ENCODE assay signal across 28 cellular contexts in the genomic region with DNA sequence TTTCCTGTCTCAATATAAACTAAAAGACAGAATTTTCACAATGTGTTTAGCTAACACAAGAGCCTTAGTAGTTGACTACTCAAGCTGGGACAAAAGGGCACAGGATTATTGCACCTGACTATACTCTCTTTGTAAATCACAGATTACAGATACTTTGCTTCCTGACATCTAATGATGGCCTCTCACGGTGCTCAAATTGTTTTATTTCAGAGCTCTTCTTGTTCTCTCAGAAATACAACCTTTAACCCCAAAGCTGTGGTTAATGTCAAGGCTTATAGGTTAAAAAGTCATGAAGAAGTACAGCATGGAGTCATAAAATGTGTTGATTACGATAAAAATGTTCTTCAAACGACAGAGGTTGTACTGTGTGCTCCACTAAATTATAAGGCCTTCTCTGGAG.
"Had no signal": no experiment of that assay in that cellular context is flagged by ENCODE, and none has a peak within 500 bp of the region (broad histone marks: within the 10 kb centered on the region; RNA-seq: fewer than 3 reads in every experiment).

No MANE protein-coding gene starts in this region.

- H3K27me3 ChIP-seq: brain microvascular endothelial cell, dorsolateral prefrontal cortex had no signal

- H3K4me3 ChIP-seq: coronary artery, dorsolateral prefrontal cortex had no signal

- H3K4me3 Mint-ChIP-seq: activated CD4-positive, alpha-beta memory T cell treated with anti-CD3 and anti-CD28 coated beads for 36 hours; activated CD4-positive, alpha-beta T cell treated with anti-CD3 and anti-CD28 coated beads for 36 hours; activated CD4-positive, alpha-beta T cell treated with anti-CD3 and anti-CD28 coated beads, Interleukin-2, amount 10 ng/mL, durations not matched to agents 24 days and 14 days; activated CD8-positive, alpha-beta memory T cell treated with anti-CD3 and anti-CD28 coated beads, Interleukin-2, amount 10 ng/mL, durations not matched to agents 7 days and 5 days; activated CD8-positive, alpha-beta T cell treated with anti-CD3 and anti-CD28 coated beads, Interleukin-2, amount 10 ng/mL, durations not matched to agents 7 days and 5 days; activated naive CD4-positive, alpha-beta T cell treated with anti-CD3 and anti-CD28 coated beads, Interleukin-2, amount 10 ng/mL, durations not matched to agents 7 days and 5 days; activated naive CD8-positive, alpha-beta T cell treated with anti-CD3 and anti-CD28 coated beads, Interleukin-2, amount 10 ng/mL, durations not matched to agents 7 days and 5 days; activated T-cell treated with anti-CD3 and anti-CD28 coated beads, Interleukin-2, amount 50 U/mL, for 72 hours; central memory CD8-positive, alpha-beta T cell; dendritic cell treated with granulocyte-macrophage colony-stimulating factor and Interleukin-4, amounts not matched to agents 40 ng/mL and 50 ng/mL, for 4 days; endodermal cell; T-helper 17 cell; T-helper 2 cell treated with Interferon-gamma antibody and Interleukin-4, amounts not matched to agents 5 μg/mL and 100 μg/mL, for 36 hours had no signal

- H3K27ac ChIP-seq: brain microvascular endothelial cell, coronary artery, dorsolateral prefrontal cortex had no signal

- H3K36me3 ChIP-seq: brain microvascular endothelial cell had no signal

- H3K9me3 Mint-ChIP-seq: activated CD4-positive, alpha-beta memory T cell treated with anti-CD3 and anti-CD28 coated beads for 36 hours; activated CD4-positive, alpha-beta T cell treated with anti-CD3 and anti-CD28 coated beads, Interleukin-2, amount 10 ng/mL, durations not matched to agents 24 days and 14 days; activated naive CD4-positive, alpha-beta T cell treated with anti-CD3 and anti-CD28 coated beads, Interleukin-2, amount 10 ng/mL, durations not matched to agents 7 days and 5 days; activated naive CD4-positive, alpha-beta T cell treated with anti-CD3 and anti-CD28 coated beads, Interleukin-2, amount 50 U/mL, for 72 hours; activated T-cell treated with anti-CD3 and anti-CD28 coated beads, Interleukin-2, amount 50 U/mL, for 72 hours; central memory CD8-positive, alpha-beta T cell; dendritic cell treated with granulocyte-macrophage colony-stimulating factor and Interleukin-4, amounts not matched to agents 40 ng/mL and 50 ng/mL, for 4 days; T-helper 2 cell treated with Interferon-gamma antibody and Interleukin-4, amounts not matched to agents 5 μg/mL and 100 μg/mL, for 36 hours had no signal

- DNase-seq: activated CD4-positive, alpha-beta memory T cell treated with anti-CD3 and anti-CD28 coated beads for 36 hours; activated CD4-positive, alpha-beta T cell treated with anti-CD3 and anti-CD28 coated beads for 36 hours; activated CD4-positive, alpha-beta T cell treated with anti-CD3 and anti-CD28 coated beads, Interleukin-2, amount 10 ng/mL, durations not matched to agents 24 days and 14 days; activated CD4-positive, CD25-positive, alpha-beta regulatory T cell; activated CD4-positive, CD25-positive, alpha-beta regulatory T cell treated with anti-CD3 and anti-CD28 coated beads, Interleukin-2, amount 50 U/mL, for 72 hours; activated CD8-positive, alpha-beta memory T cell treated with anti-CD3 and anti-CD28 coated beads, Interleukin-2, amount 10 ng/mL, durations not matched to agents 7 days and 5 days; activated CD8-positive, alpha-beta memory T cell treated with anti-CD3 and anti-CD28 coated beads, Interleukin-2, amount 50 U/mL, for 4 hours; activated CD8-positive, alpha-beta T cell treated with anti-CD3 and anti-CD28 coated beads, Interleukin-2, amount 10 ng/mL, durations not matched to agents 7 days and 5 days; activated gamma-delta T cell; activated naive CD4-positive, alpha-beta T cell; activated naive CD4-positive, alpha-beta T cell treated with anti-CD3 and anti-CD28 coated beads, Interleukin-2, amount 10 ng/mL, durations not matched to agents 7 days and 5 days; activated naive CD8-positive, alpha-beta T cell treated with anti-CD3 and anti-CD28 coated beads, Interleukin-2, amount 10 ng/mL, durations not matched to agents 7 days and 5 days; activated T-cell treated with anti-CD3 and anti-CD28 coated beads, Interleukin-2, amount 50 U/mL, for 1 hour; activated T-cell treated with anti-CD3 and anti-CD28 coated beads, Interleukin-2, amount 50 U/mL, for 72 hours; brain microvascular endothelial cell; dorsolateral prefrontal cortex; effector memory CD4-positive, alpha-beta T cell; endodermal cell; foreskin fibroblast; head of caudate nucleus; T-helper 1 cell; T-helper 17 cell had no signal

- H3K27ac Mint-ChIP-seq: activated CD4-positive, alpha-beta memory T cell treated with anti-CD3 and anti-CD28 coated beads for 36 hours; activated CD4-positive, alpha-beta T cell treated with anti-CD3 and anti-CD28 coated beads for 36 hours; activated CD4-positive, alpha-beta T cell treated with anti-CD3 and anti-CD28 coated beads, Interleukin-2, amount 10 ng/mL, durations not matched to agents 24 days and 14 days; activated CD8-positive, alpha-beta memory T cell treated with anti-CD3 and anti-CD28 coated beads, Interleukin-2, amount 10 ng/mL, durations not matched to agents 7 days and 5 days; activated CD8-positive, alpha-beta T cell treated with anti-CD3 and anti-CD28 coated beads, Interleukin-2, amount 10 ng/mL, durations not matched to agents 7 days and 5 days; activated naive CD4-positive, alpha-beta T cell treated with anti-CD3 and anti-CD28 coated beads, Interleukin-2, amount 10 ng/mL, durations not matched to agents 7 days and 5 days; activated naive CD4-positive, alpha-beta T cell treated with anti-CD3 and anti-CD28 coated beads, Interleukin-2, amount 50 U/mL, for 72 hours; activated naive CD8-positive, alpha-beta T cell treated with anti-CD3 and anti-CD28 coated beads, Interleukin-2, amount 10 ng/mL, durations not matched to agents 7 days and 5 days; activated T-cell treated with anti-CD3 and anti-CD28 coated beads, Interleukin-2, amount 50 U/mL, for 72 hours; dendritic cell treated with granulocyte-macrophage colony-stimulating factor and Interleukin-4, amounts not matched to agents 40 ng/mL and 50 ng/mL, for 4 days; endodermal cell; T-helper 17 cell; T-helper 2 cell treated with Interferon-gamma antibody and Interleukin-4, amounts not matched to agents 5 μg/mL and 100 μg/mL, for 36 hours had no signal

- H3K36me3 Mint-ChIP-seq: activated CD4-positive, alpha-beta memory T cell treated with anti-CD3 and anti-CD28 coated beads for 36 hours; activated CD8-positive, alpha-beta memory T cell treated with anti-CD3 and anti-CD28 coated beads, Interleukin-2, amount 10 ng/mL, durations not matched to agents 7 days and 5 days; activated naive CD4-positive, alpha-beta T cell treated with anti-CD3 and anti-CD28 coated beads, Interleukin-2, amount 10 ng/mL, durations not matched to agents 7 days and 5 days; activated naive CD4-positive, alpha-beta T cell treated with anti-CD3 and anti-CD28 coated beads, Interleukin-2, amount 50 U/mL, for 72 hours; activated naive CD8-positive, alpha-beta T cell treated with anti-CD3 and anti-CD28 coated beads, Interleukin-2, amount 10 ng/mL, durations not matched to agents 7 days and 5 days had no signal

- H3K4me1 Mint-ChIP-seq: activated CD4-positive, alpha-beta T cell treated with anti-CD3 and anti-CD28 coated beads for 36 hours; activated CD4-positive, alpha-beta T cell treated with anti-CD3 and anti-CD28 coated beads, Interleukin-2, amount 10 ng/mL, durations not matched to agents 24 days and 14 days; activated CD8-positive, alpha-beta memory T cell treated with anti-CD3 and anti-CD28 coated beads, Interleukin-2, amount 10 ng/mL, durations not matched to agents 7 days and 5 days; activated naive CD4-positive, alpha-beta T cell treated with anti-CD3 and anti-CD28 coated beads, Interleukin-2, amount 10 ng/mL, durations not matched to agents 7 days and 5 days; activated naive CD8-positive, alpha-beta T cell treated with anti-CD3 and anti-CD28 coated beads, Interleukin-2, amount 10 ng/mL, durations not matched to agents 7 days and 5 days; central memory CD8-positive, alpha-beta T cell; endodermal cell; T-helper 17 cell had no signal

- ATAC-seq: activated CD4-positive, alpha-beta T cell treated with anti-CD3 and anti-CD28 coated beads for 36 hours; activated CD8-positive, alpha-beta memory T cell treated with anti-CD3 and anti-CD28 coated beads, Interleukin-2, amount 10 ng/mL, durations not matched to agents 7 days and 5 days; activated CD8-positive, alpha-beta T cell treated with anti-CD3 and anti-CD28 coated beads, Interleukin-2, amount 10 ng/mL, durations not matched to agents 7 days and 5 days; activated naive CD4-positive, alpha-beta T cell treated with anti-CD3 and anti-CD28 coated beads, Interleukin-2, amount 50 U/mL, for 72 hours; activated T-cell treated with anti-CD3 and anti-CD28 coated beads, Interleukin-2, amount 50 U/mL, for 72 hours; esophagus mucosa; T-helper 17 cell had no signal

- H3K27me3 Mint-ChIP-seq: activated CD4-positive, alpha-beta memory T cell treated with anti-CD3 and anti-CD28 coated beads for 36 hours; activated CD4-positive, alpha-beta T cell treated with anti-CD3 and anti-CD28 coated beads for 36 hours; activated CD4-positive, alpha-beta T cell treated with anti-CD3 and anti-CD28 coated beads, Interleukin-2, amount 10 ng/mL, durations not matched to agents 24 days and 14 days; activated CD8-positive, alpha-beta memory T cell treated with anti-CD3 and anti-CD28 coated beads, Interleukin-2, amount 10 ng/mL, durations not matched to agents 7 days and 5 days; activated naive CD4-positive, alpha-beta T cell treated with anti-CD3 and anti-CD28 coated beads, Interleukin-2, amount 10 ng/mL, durations not matched to agents 7 days and 5 days; activated naive CD8-positive, alpha-beta T cell treated with anti-CD3 and anti-CD28 coated beads, Interleukin-2, amount 10 ng/mL, durations not matched to agents 7 days and 5 days; central memory CD8-positive, alpha-beta T cell; dendritic cell treated with granulocyte-macrophage colony-stimulating factor and Interleukin-4, amounts not matched to agents 40 ng/mL and 50 ng/mL, for 4 days; T-helper 17 cell had no signal
